ENCODE assay signal across 8 cellular contexts in genomic region chr7:70340236-70340635, GRCh38.
"Had no signal": no experiment of that assay in that cellular context is flagged by ENCODE, and none has a peak within 500 bp of the region (broad histone marks: within the 10 kb centered on the region; RNA-seq: fewer than 3 reads in every experiment).

No MANE protein-coding gene starts in this region.

- H3K4me3 ChIP-seq: K562 had no signal

- DNase-seq: IMR-90, KBM-7, KG1 had no signal

- H3K9ac ChIP-seq: KMS-11 had no signal

- ATAC-seq: HepG2, K562 had no signal

- H3K4me2 ChIP-seq: KMS-11 had no signal

- H3K27ac ChIP-seq: HL-60, KMS-11 had no signal

- FAIRE-seq: HepG2, HTR-8/SVneo, K562 had no signal
